ENCODE assay signal across 11 cellular contexts in the genomic region with DNA sequence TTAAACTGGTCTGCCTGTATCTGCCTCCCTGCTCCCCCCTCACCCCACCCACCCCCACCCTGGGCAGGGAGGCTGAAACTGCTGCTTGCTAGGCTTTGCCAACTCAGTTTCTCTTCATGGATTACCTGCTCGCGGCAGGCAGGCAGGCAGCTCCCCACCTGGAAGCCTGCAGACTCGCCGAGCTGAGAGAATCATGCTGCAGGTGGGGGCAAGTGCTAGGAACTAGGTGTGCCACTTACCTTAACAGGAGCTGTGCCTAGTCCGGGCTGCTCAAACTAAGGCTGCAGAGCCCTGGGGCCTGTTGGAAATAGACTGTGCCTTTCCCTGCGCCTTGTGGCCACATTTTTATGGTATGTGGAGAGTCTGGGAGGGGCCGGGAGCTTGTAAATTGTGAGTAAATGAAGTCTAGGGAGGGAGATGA. TPM values are rescaled to one million over a fixed set of nuclear protein-coding genes. Genes with fewer than 3 reads are reported as not detected.
DNase-seq lines count a peak whose midpoint lies in the region; ATAC-seq, FAIRE-seq and TF ChIP-seq lines count a peak whose summit lies in the region.
"Had no signal": no experiment of that assay in that cellular context is flagged by ENCODE, and none has a peak within 500 bp of the region (broad histone marks: within the 10 kb centered on the region; RNA-seq: fewer than 3 reads in every experiment).

No MANE protein-coding gene starts in this region.

- no peak for TF ChIP-seq CTCF in hepatocyte (IDR thresholded peaks at IDR 0.05; ENCODE audit: poor library complexity)

- peak overlapping the region; percentile 88 for H3K27ac Mint-ChIP-seq in activated T-cell treated with anti-CD3 and anti-CD28 coated beads, Interleukin-2, amount 50 U/mL, for 24 hours
- H3K27ac Mint-ChIP-seq in activated CD4-positive, alpha-beta memory T cell treated with anti-CD3 and anti-CD28 coated beads, Interleukin-2, amount 10 ng/mL, durations not matched to agents 7 days and 5 days: peak overlapping the region; percentile 72

- no peaks in the 10 kb centered on the region for H3K27me3 Mint-ChIP-seq in activated T-cell treated with anti-CD3 and anti-CD28 coated beads, Interleukin-2, amount 50 U/mL, for 24 hours
- H3K27me3 Mint-ChIP-seq in activated CD4-positive, alpha-beta memory T cell treated with anti-CD3 and anti-CD28 coated beads, Interleukin-2, amount 10 ng/mL, durations not matched to agents 7 days and 5 days: no peaks in the 10 kb centered on the region

- H3K36me3 ChIP-seq in hepatocyte (replicated peaks; ENCODE audit: insufficient read depth, low read depth): no peaks in the 10 kb centered on the region

- CTCF ChIA-PET in activated CD4-positive, alpha-beta memory T cell treated with anti-CD3 and anti-CD28 coated beads, Interleukin-2, amount 10 ng/mL, durations not matched to agents 7 days and 5 days (lab: Charles Lee): interaction anchor here (0.6 to 2.6 kb wide), 3 partner anchors 18 to 131 kb away, joined by 3 to 11 read pairs (median 9); no protein-coding TSS in a partner anchor

- peaks cover 67% of the 10 kb centered on the region for H4K20me1 ChIP-seq in hepatocyte (ENCODE audit: insufficient read depth, poor library complexity, severe bottlenecking)

- peak overlapping the region; percentile 60 for H3K4me2 ChIP-seq in hepatocyte

- H2AFZ ChIP-seq in hepatocyte: no peak overlapping the region

- peaks cover 84% of the 10 kb centered on the region for H3K79me2 ChIP-seq in hepatocyte

- H3K4me3 Mint-ChIP-seq in activated T-cell treated with anti-CD3 and anti-CD28 coated beads, Interleukin-2, amount 50 U/mL, for 24 hours: no peak overlapping the region
- peak overlapping the region; percentile 22 for H3K4me3 Mint-ChIP-seq in activated CD4-positive, alpha-beta memory T cell treated with anti-CD3 and anti-CD28 coated beads, Interleukin-2, amount 10 ng/mL, durations not matched to agents 7 days and 5 days
- H3K4me3 Mint-ChIP-seq: nephron had no signal

- 59% methylated on average over 7 of the region's 7 CpGs for WGBS in hepatocyte (ENCODE audit: low lambda C conversion rate, missing lambda C conversion rate)

- H3K9me3 Mint-ChIP-seq in activated T-cell treated with anti-CD3 and anti-CD28 coated beads, Interleukin-2, amount 50 U/mL, for 24 hours: no peaks in the 10 kb centered on the region
- H3K9me3 Mint-ChIP-seq in activated CD4-positive, alpha-beta memory T cell treated with anti-CD3 and anti-CD28 coated beads, Interleukin-2, amount 10 ng/mL, durations not matched to agents 7 days and 5 days: no peaks in the 10 kb centered on the region
- H3K9me3 Mint-ChIP-seq: nephron had no signal

- H3K27ac ChIP-seq in hepatocyte (peak overlapping the region; percentile 47), substantia nigra (ENCODE audit: low read depth, low read length, poor library complexity, severe bottlenecking) (peak overlapping the region; percentile 17)

- H3K4me3 ChIP-seq in hepatocyte: no peak overlapping the region

- no peaks in the 10 kb centered on the region for H3K27me3 ChIP-seq in hepatocyte

- peaks cover 86% of the 10 kb centered on the region for H3K4me1 Mint-ChIP-seq in activated T-cell treated with anti-CD3 and anti-CD28 coated beads, Interleukin-2, amount 50 U/mL, for 24 hours (ENCODE audit: low read depth)
- peaks cover 82% of the 10 kb centered on the region for H3K4me1 Mint-ChIP-seq in activated CD4-positive, alpha-beta memory T cell treated with anti-CD3 and anti-CD28 coated beads, Interleukin-2, amount 10 ng/mL, durations not matched to agents 7 days and 5 days

- POLR2A ChIA-PET in activated CD4-positive, alpha-beta memory T cell treated with anti-CD3 and anti-CD28 coated beads, Interleukin-2, amount 10 ng/mL, durations not matched to agents 7 days and 5 days (lab: Charles Lee): interaction anchor here (0.6 to 3.1 kb wide), 7 partner anchors 13 to 31 kb away, joined by 3 to 13 read pairs (median 4); a partner anchor contains a TSS

- no peak for FAIRE-seq in RCC 7860 (lab: Jason Lieb, UNC)

- H3K9me2 ChIP-seq in hepatocyte (replicated peaks; ENCODE audit: insufficient read depth): no peaks in the 10 kb centered on the region

- H3K4me1 ChIP-seq in hepatocyte (ENCODE audit: insufficient read depth): peaks cover 48% of the 10 kb centered on the region

- H3K36me3 Mint-ChIP-seq in activated T-cell treated with anti-CD3 and anti-CD28 coated beads, Interleukin-2, amount 50 U/mL, for 24 hours (ENCODE audit: low read depth): peaks cover 50% of the 10 kb centered on the region
- peaks cover 24% of the 10 kb centered on the region for H3K36me3 Mint-ChIP-seq in activated CD4-positive, alpha-beta memory T cell treated with anti-CD3 and anti-CD28 coated beads, Interleukin-2, amount 10 ng/mL, durations not matched to agents 7 days and 5 days (ENCODE audit: low read depth)

- no peak for ATAC-seq in GM18520 (IDR thresholded peaks at IDR 0.05; ENCODE audit: unreplicated experiment)
- ATAC-seq in GM19035 (IDR thresholded peaks at IDR 0.05; ENCODE audit: unreplicated experiment): no peak

- H3K9me3 ChIP-seq in hepatocyte (ENCODE audit: low read depth): no peaks in the 10 kb centered on the region

- no peak for DNase-seq in activated T-cell treated with anti-CD3 and anti-CD28 coated beads, Interleukin-2, amount 50 U/mL, for 24 hours
- DNase-seq in activated T-cell treated with anti-CD3 and anti-CD28 coated beads for 4 hours: no peak
- no peak for DNase-seq in activated CD4-positive, alpha-beta memory T cell treated with anti-CD3 and anti-CD28 coated beads, Interleukin-2, amount 10 ng/mL, durations not matched to agents 7 days and 5 days
- DNase-seq in hepatocyte (ENCODE audit: low spot score): no peak
- DNase-seq in substantia nigra (lab: John Stamatoyannopoulos, UW): no peak
- DNase-seq in RCC 7860 (ENCODE audit: low spot score): no peak
- DNase-seq: hippocampal formation, NCI-H1092 treated with DMSO at 0.1 percent for 48 hours had no signal

RNA-seq across cellular contexts. Expression of a gene that starts 30.3 kb away (rescaled TPM):
- 10 to 100 TPM; 48.7 to 54.2 TPM for total RNA-seq in activated CD4-positive, alpha-beta memory T cell treated with anti-CD3 and anti-CD28 coated beads, Interleukin-2, amount 10 ng/mL, durations not matched to agents 7 days and 5 days
- 22.4 and 24.1 TPM in 2 replicates for total RNA-seq in hepatocyte
- 40.8 and 48.2 TPM in 2 replicates for polyA plus RNA-seq in hepatocyte

RNA-seq across cellular contexts. Expression of a gene that starts 47.8 kb away (rescaled TPM):
- not detected for total RNA-seq in activated CD4-positive, alpha-beta memory T cell treated with anti-CD3 and anti-CD28 coated beads, Interleukin-2, amount 10 ng/mL, durations not matched to agents 7 days and 5 days
- 4.3 and 4.4 TPM in 2 replicates for total RNA-seq in hepatocyte
- polyA plus RNA-seq in hepatocyte: 3.1 and 3.5 TPM in 2 replicates

RNA-seq across cellular contexts. Expression of a gene that starts 55.9 kb away (rescaled TPM):
- total RNA-seq in activated CD4-positive, alpha-beta memory T cell treated with anti-CD3 and anti-CD28 coated beads, Interleukin-2, amount 10 ng/mL, durations not matched to agents 7 days and 5 days: 10 to 100 TPM; 33.2 to 37.2 TPM
- total RNA-seq in hepatocyte: 24.0 and 25.2 TPM in 2 replicates
- polyA plus RNA-seq in hepatocyte: 5.4 and 9.9 TPM in 2 replicates
